Comparison of ENCODE assay signal across 18 cellular contexts in genomic region chr12:26285401-26285800, GRCh38.
"Had no signal": no experiment of that assay in that cellular context is flagged by ENCODE, and none has a peak within 500 bp of the region (broad histone marks: within the 10 kb centered on the region; RNA-seq: fewer than 3 reads in every experiment).

No MANE protein-coding gene starts in this region.

- H3K27me3 ChIP-seq: dorsolateral prefrontal cortex, esophagus squamous epithelium, gastroesophageal sphincter, heart left ventricle, hepatocyte, left lung had no signal

- H3K4me1 ChIP-seq: left lung had no signal

- H3K9me3 ChIP-seq: esophagus squamous epithelium, left lung, lower lobe of right lung, mucosa of descending colon had no signal

- H3K4me3 ChIP-seq: coronary artery, dorsolateral prefrontal cortex, esophagus squamous epithelium, gastroesophageal sphincter, heart left ventricle, hepatocyte, left lung, lower lobe of right lung, mucosa of descending colon had no signal

- DNase-seq: dermis blood vessel endothelial cell; effector CD4-positive, alpha-beta T cell; effector memory CD4-positive, alpha-beta T cell; esophagus squamous epithelium; foreskin fibroblast; heart left ventricle; left cardiac atrium; left lung; left ventricle myocardium superior; lower lobe of right lung; mesenchymal stem cell; mucosa of descending colon; naive B cell; naive thymus-derived CD8-positive, alpha-beta T cell had no signal

- ATAC-seq: gastroesophageal sphincter; heart left ventricle; left cardiac atrium; left lung; left ventricle myocardium superior; lower lobe of right lung; mucosa of descending colon; naive thymus-derived CD8-positive, alpha-beta T cell had no signal

- H3K27ac ChIP-seq: coronary artery, esophagus squamous epithelium, gastroesophageal sphincter, heart left ventricle, hepatocyte, left lung, lower lobe of right lung had no signal

- H3K36me3 ChIP-seq: esophagus squamous epithelium, gastroesophageal sphincter, heart left ventricle, left lung, lower lobe of right lung had no signal
